8 cellular contexts compared by ENCODE assay signal in genomic region chr19:18156841-18157464, GRCh38. TPM values are rescaled to one million over a fixed set of nuclear protein-coding genes. Genes with fewer than 3 reads are reported as not detected.
DNase-seq lines count a peak whose midpoint lies in the region; ATAC-seq and FAIRE-seq lines count a peak whose summit lies in the region.

No MANE protein-coding gene starts in this region.

- no peak for ATAC-seq in HG02870 (IDR thresholded peaks at IDR 0.05; ENCODE audit: unreplicated experiment)

- in situ Hi-C loops in G401 (cut with HindIII; ENCODE audit: low sequenced_read_pairs): no loop called here

- no peak for FAIRE-seq in urothelium cell line (lab: Jason Lieb, UNC)

- DNase-seq in G401 (ENCODE audit: low spot score) (peak; percentile 70), NCI-H446 treated with DMSO at 0.1 percent for 48 hours (lab: John Stamatoyannopoulos, UW) (peak; percentile 96), dermis blood vessel endothelial cell (peak; percentile 92), medulla oblongata (ENCODE audit: extremely low spot score) (peak; percentile 90), urothelium cell line (ENCODE audit: low spot score) (peak; percentile 85)
- no peak for DNase-seq in stimulated activated naive CD4-positive, alpha-beta T cell (lab: John Stamatoyannopoulos, UW)
- no peak for DNase-seq in stimulated activated CD4-positive, alpha-beta T cell treated with anti-CD3 and anti-CD28 coated beads, Interleukin-12 subunit alpha, Interleukin-12 subunit beta, amount 100 ng/mL, for 4 hours

RNA-seq across cellular contexts. Expression of gene PIK3R2, which starts 4.0 kb away (rescaled TPM):
- 7.9 and 31.5 TPM in 2 replicates for total RNA-seq in G401 (2014; rRNA removed; shearing (Covaris generic))
- 4.8 and 9.7 TPM in 2 replicates for total RNA-seq in dermis blood vessel endothelial cell

RNA-seq across cellular contexts. Expression of gene IFI30, which starts 16.7 kb away (rescaled TPM):
- total RNA-seq in G401 (2014; rRNA removed; shearing (Covaris generic)): 77.6 and 103 TPM in 2 replicates
- 8.0 and 8.5 TPM in 2 replicates for total RNA-seq in dermis blood vessel endothelial cell

RNA-seq across cellular contexts. Expression of gene MPV17L2, which starts 36.1 kb away (rescaled TPM):
- 30.4 and 67.0 TPM in 2 replicates for total RNA-seq in G401 (2014; rRNA removed; shearing (Covaris generic))
- total RNA-seq in dermis blood vessel endothelial cell: 15.3 and 19.3 TPM in 2 replicates

RNA-seq across cellular contexts. Expression of gene RAB3A, which starts 46.9 kb away (rescaled TPM):
- total RNA-seq in G401 (2014; rRNA removed; shearing (Covaris generic)): 0.14 and 2.0 TPM in 2 replicates
- 0.17 and 0.93 TPM in 2 replicates for total RNA-seq in dermis blood vessel endothelial cell

RNA-seq across cellular contexts. Expression of gene MAST3, which starts 59.4 kb away (rescaled TPM):
- 1.2 and 2.6 TPM in 2 replicates for total RNA-seq in G401 (2014; rRNA removed; shearing (Covaris generic))
- total RNA-seq in dermis blood vessel endothelial cell: 2.2 and 3.7 TPM in 2 replicates

Comparison
In these comparisons a context has a peak if more than half of its experiments do, and no peak if none do; other contexts are left out.
1. DNase-seq: peak in G401 (single experiment), NCI-H446 treated with DMSO at 0.1 percent for 48 hours (single experiment), dermis blood vessel endothelial cell (single experiment), medulla oblongata (single experiment) and urothelium cell line (single experiment); none in stimulated activated naive CD4-positive, alpha-beta T cell (0 of 6) and stimulated activated CD4-positive, alpha-beta T cell treated with anti-CD3 and anti-CD28 coated beads, Interleukin-12 subunit alpha, Interleukin-12 subunit beta, amount 100 ng/mL, for 4 hours (single experiment).